8 cellular contexts compared by ENCODE assay signal in genomic region chr10:52644678-52645434, GRCh38.
A peak's percentile ranks its signal among the peaks of the same experiment; 100 is the strongest.
DNase-seq lines count a peak whose midpoint lies in the region; ATAC-seq and TF ChIP-seq lines count a peak whose summit lies in the region.

No MANE protein-coding gene starts in this region.

- H3K9ac ChIP-seq in liver (ENCODE audit: low read depth in 1 of 2, low read length in 2 of 2) = no peak overlapping the region

- DNase-seq in DMS114 treated with DMSO at 0.1 percent for 48 hours (lab: John Stamatoyannopoulos, UW; ENCODE audit: unreplicated experiment) = peak; percentile 57
- DNase-seq in NOMO-1 (lab: John Stamatoyannopoulos, UW; ENCODE audit: unreplicated experiment in 2 of 2) = peak; percentile 28 to 48
- DNase-seq in cardiac fibroblast (ENCODE audit: low read depth in 2 of 2) = peak; percentile 67 to 71
- no peak for DNase-seq in stimulated activated naive CD4-positive, alpha-beta T cell (lab: John Stamatoyannopoulos, UW)
- no peak for DNase-seq in T-helper 9 cell

- no peaks in the 10 kb centered on the region for H3K9me3 ChIP-seq in liver (ENCODE audit: control insufficient read depth in 4 of 4, low read length in 3 of 4)

- H3K36me3 ChIP-seq in liver (ENCODE audit: control insufficient read depth in 4 of 4, insufficient read depth in 3 of 4, low read depth in 1 of 4, low read length in 3 of 4) = no peaks in the 10 kb centered on the region

- H3K4me1 ChIP-seq in liver (ENCODE audit: control insufficient read depth in 4 of 4, insufficient read depth in 4 of 4, low read length in 3 of 4) = no peaks in the 10 kb centered on the region

- peak; percentile 74 for TF ChIP-seq CTCF in cardiac fibroblast (IDR thresholded peaks at IDR 0.05; ENCODE audit: low read depth, low read length)
- peak; percentile 81 for TF ChIP-seq CTCF in liver (IDR thresholded peaks at IDR 0.05; ENCODE audit: low read depth, low read length, missing input control)

- WGBS in liver = 41% methylated on average over 5 of the region's 5 CpGs

- ATAC-seq in GM19025 (IDR thresholded peaks at IDR 0.05; ENCODE audit: low read depth, unreplicated experiment) (peak; percentile 77), HG03135 (IDR thresholded peaks at IDR 0.05; ENCODE audit: unreplicated experiment) (peak; percentile 92)

- H3K4me3 ChIP-seq in cardiac fibroblast (replicated peaks in 1 of 2; ENCODE audit: low read depth in 2 of 2, low read length in 2 of 2) (no peak overlapping the region), liver (ENCODE audit: low read depth in 1 of 3, low read length in 3 of 3) (no peak overlapping the region)

- peak; percentile 89 for TF ChIP-seq RAD21 in liver (IDR thresholded peaks at IDR 0.05)

- no peaks in the 10 kb centered on the region for H3K27me3 ChIP-seq in liver (ENCODE audit: control insufficient read depth in 4 of 4, insufficient read depth in 4 of 4, low read length in 3 of 4)

- H3K27ac ChIP-seq in liver (ENCODE audit: low read depth in 1 of 2, low read length in 2 of 2) = no peak overlapping the region

TF ChIP-seq in liver, 16 proteins besides CTCF, POLR2A, EP300 and RAD21:
- TF ChIP-seq, protein P1, sequence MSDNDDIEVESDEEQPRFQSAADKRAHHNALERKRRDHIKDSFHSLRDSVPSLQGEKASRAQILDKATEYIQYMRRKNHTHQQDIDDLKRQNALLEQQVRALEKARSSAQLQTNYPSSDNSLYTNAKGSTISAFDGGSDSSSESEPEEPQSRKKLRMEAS (IDR thresholded peaks at IDR 0.05) = no peak
- TF ChIP-seq GABPA (IDR thresholded peaks at IDR 0.05 in 1 of 2, conservative IDR thresholded peaks at IDR 0.05 in 1 of 2) (no peak), YY1 (IDR thresholded peaks at IDR 0.05) (no peak), SP1 (IDR thresholded peaks at IDR 0.05) (no peak), NR2F2 (IDR thresholded peaks at IDR 0.05) (no peak), TAF1 (conservative IDR thresholded peaks at IDR 0.05) (no peak), EGR1 (IDR thresholded peaks at IDR 0.05; ENCODE audit: low read depth in 2 of 2) (no peak), FOXA2 (IDR thresholded peaks at IDR 0.05) (no peak), HNF4G (IDR thresholded peaks at IDR 0.05) (no peak), JUND (IDR thresholded peaks at IDR 0.05) (no peak)
- TF ChIP-seq, protein P2, sequence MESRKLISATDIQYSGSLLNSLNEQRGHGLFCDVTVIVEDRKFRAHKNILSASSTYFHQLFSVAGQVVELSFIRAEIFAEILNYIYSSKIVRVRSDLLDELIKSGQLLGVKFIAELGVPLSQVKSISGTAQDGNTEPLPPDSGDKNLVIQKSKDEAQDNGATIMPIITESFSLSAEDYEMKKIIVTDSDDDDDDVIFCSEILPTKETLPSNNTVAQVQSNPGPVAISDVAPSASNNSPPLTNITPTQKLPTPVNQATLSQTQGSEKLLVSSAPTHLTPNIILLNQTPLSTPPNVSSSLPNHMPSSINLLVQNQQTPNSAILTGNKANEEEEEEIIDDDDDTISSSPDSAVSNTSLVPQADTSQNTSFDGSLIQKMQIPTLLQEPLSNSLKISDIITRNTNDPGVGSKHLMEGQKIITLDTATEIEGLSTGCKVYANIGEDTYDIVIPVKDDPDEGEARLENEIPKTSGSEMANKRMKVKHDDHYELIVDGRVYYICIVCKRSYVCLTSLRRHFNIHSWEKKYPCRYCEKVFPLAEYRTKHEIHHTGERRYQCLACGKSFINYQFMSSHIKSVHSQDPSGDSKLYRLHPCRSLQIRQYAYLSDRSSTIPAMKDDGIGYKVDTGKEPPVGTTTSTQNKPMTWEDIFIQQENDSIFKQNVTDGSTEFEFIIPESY (IDR thresholded peaks at IDR 0.05) = no peak

Comparison
In these comparisons a context has a peak if more than half of its experiments do, and no peak if none do; other contexts are left out.
1. DNase-seq: peak in DMS114 treated with DMSO at 0.1 percent for 48 hours (single experiment), NOMO-1 (2 of 2) and cardiac fibroblast (2 of 2); none in stimulated activated naive CD4-positive, alpha-beta T cell (0 of 6) and T-helper 9 cell (single experiment).